26 cellular contexts compared by ENCODE assay signal in the genomic region with DNA sequence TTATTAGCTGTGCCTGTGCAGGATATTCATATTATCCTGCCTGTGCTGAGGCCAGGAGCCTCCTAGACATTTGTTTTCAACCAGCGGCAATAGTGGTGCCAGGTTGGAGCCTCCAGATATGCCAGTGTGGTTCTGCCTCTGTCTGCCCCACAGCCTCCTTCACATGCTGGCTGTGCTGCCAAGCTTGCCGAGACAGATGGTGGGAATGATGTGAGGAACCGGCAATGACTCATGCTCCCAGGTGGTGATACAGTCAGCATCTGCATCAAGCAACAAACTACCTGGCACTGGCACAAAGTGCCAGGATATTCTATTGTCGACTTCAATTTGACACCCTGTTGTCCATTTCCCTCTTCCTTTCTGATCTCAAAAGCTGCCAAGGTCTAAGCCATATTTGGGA.
A peak's percentile ranks its signal among the peaks of the same experiment; 100 is the strongest.
DNase-seq lines count a peak whose midpoint lies in the region; ATAC-seq, FAIRE-seq and TF ChIP-seq lines count a peak whose summit lies in the region.
"Had no signal": no experiment of that assay in that cellular context is flagged by ENCODE, and none has a peak within 500 bp of the region (broad histone marks: within the 10 kb centered on the region; RNA-seq: fewer than 3 reads in every experiment).

No MANE protein-coding gene starts in this region.

- H3K36me3 ChIP-seq in breast epithelium, result no peaks in the 10 kb centered on the region
- H3K36me3 ChIP-seq: left ventricle myocardium inferior, neural progenitor cell, vagina had no signal

- H3K4me1 ChIP-seq in breast epithelium (no peaks in the 10 kb centered on the region), foreskin keratinocyte (no peaks in the 10 kb centered on the region)
- H3K4me1 ChIP-seq: A549, left ventricle myocardium inferior, neural progenitor cell, vagina had no signal

- no peak overlapping the region for H3K4me3 Mint-ChIP-seq in MCF 10A (ENCODE audit: unreplicated experiment)
- no peak overlapping the region for H3K4me3 Mint-ChIP-seq in activated CD4-positive, alpha-beta T cell treated with anti-CD3 and anti-CD28 coated beads for 36 hours
- H3K4me3 Mint-ChIP-seq: CD4-positive, CD25-positive, alpha-beta regulatory T cell; immature natural killer cell; neural progenitor cell; stimulated activated naive CD8-positive, alpha-beta T cell treated with anti-CD3 and anti-CD28 coated beads, Interleukin-15, amount 100 ng/mL, for 72 hours had no signal

- peak; percentile 100 for ATAC-seq in foreskin keratinocyte
- no peak for ATAC-seq in activated CD4-positive, alpha-beta T cell treated with anti-CD3 and anti-CD28 coated beads for 36 hours
- ATAC-seq: A549; sciatic nerve; stimulated activated naive CD8-positive, alpha-beta T cell treated with anti-CD3 and anti-CD28 coated beads, Interleukin-15, amount 100 ng/mL, for 72 hours had no signal

- TF ChIP-seq CTCF in MCF 10A (IDR thresholded peaks at IDR 0.05; ENCODE audit: unreplicated experiment) (no peak), breast epithelium (IDR thresholded peaks at IDR 0.05) (no peak), RWPE1 (conservative IDR thresholded peaks at IDR 0.05; ENCODE audit: low read depth) (no peak), foreskin keratinocyte (conservative IDR thresholded peaks at IDR 0.05) (no peak)

- H3K27ac Mint-ChIP-seq in MCF 10A (ENCODE audit: low read depth, unreplicated experiment), result no peak overlapping the region
- no peak overlapping the region for H3K27ac Mint-ChIP-seq in activated CD4-positive, alpha-beta T cell treated with anti-CD3 and anti-CD28 coated beads for 36 hours
- H3K27ac Mint-ChIP-seq: CD4-positive, CD25-positive, alpha-beta regulatory T cell; immature natural killer cell; neural progenitor cell; stimulated activated naive CD8-positive, alpha-beta T cell treated with anti-CD3 and anti-CD28 coated beads, Interleukin-15, amount 100 ng/mL, for 72 hours had no signal

- FAIRE-seq in urothelium cell line (lab: Jason Lieb, UNC), result no peak
- FAIRE-seq: A549 had no signal

- CTCF ChIA-PET in MCF 10A (lab: Yijun Ruan, JAX), result interaction anchor here (1.3 to 1.6 kb wide), 2 partner anchors 9 to 530 kb away, joined by 3 to 4 read pairs; no protein-coding TSS in a partner anchor
- CTCF ChIA-PET in RWPE1 (lab: Yijun Ruan, JAX), result no interaction called here
- CTCF ChIA-PET in activated CD4-positive, alpha-beta T cell treated with anti-CD3 and anti-CD28 coated beads for 36 hours (lab: Charles Lee), result interaction anchor here (0.5 kb wide), 1 partner anchor 337 kb away, joined by 4 read pairs; no protein-coding TSS in a partner anchor

- intact Hi-C loops in MCF 10A (cut with micrococcal nuclease) (no loop called here), breast epithelium (cut with DNase I; ENCODE audit: low total_unique reads) (no loop called here)
- intact Hi-C loops in activated CD4-positive, alpha-beta T cell treated with anti-CD3 and anti-CD28 coated beads for 36 hours (cut with DNase I, micrococcal nuclease), result no loop called here

- TF ChIP-seq POLR2A in breast epithelium (IDR thresholded peaks at IDR 0.05), result no peak

- DNase-seq in MCF 10A (ENCODE audit: unreplicated experiment), result peak; percentile 83
- no peak for DNase-seq in breast epithelium (ENCODE audit: low spot score in 2 of 2)
- DNase-seq in RWPE1 (ENCODE audit: low spot score), result peak; percentile 88
- DNase-seq in foreskin keratinocyte, result peak; percentile 69 to 83
- peak; percentile 50 for DNase-seq in urothelium cell line (ENCODE audit: low spot score)
- DNase-seq in OCI-M2 (lab: John Stamatoyannopoulos, UW; ENCODE audit: unreplicated experiment), result no peak
- no peak for DNase-seq in middle frontal gyrus (ENCODE audit: extremely low spot score, low spot score)
- DNase-seq in activated CD4-positive, alpha-beta T cell treated with anti-CD3 and anti-CD28 coated beads for 36 hours, result no peak
- DNase-seq: activated CD4-positive, alpha-beta T cell treated with anti-CD3 and anti-CD28 coated beads, Interleukin-2, amount 50 U/mL, for 48 hours; activated naive CD4-positive, alpha-beta T cell treated with Interleukin-2 at 50 U/mL for 16 hours; CD4-positive, CD25-positive, alpha-beta regulatory T cell; EL; H7; immature natural killer cell; Kasumi-1; left ventricle myocardium inferior; NCI-H1417 treated with DMSO at 0.1 percent for 48 hours; NCI-H2081; SK-N-SH; stimulated activated CD4-positive, alpha-beta T cell treated with anti-CD3 and anti-CD28 coated beads, Interleukin-2, amount 100 ng/mL, for 48 hours; stimulated activated naive CD8-positive, alpha-beta T cell treated with anti-CD3 and anti-CD28 coated beads, Interleukin-15, amount 100 ng/mL, for 72 hours; T-helper 2 cell had no signal

- H3K27me3 ChIP-seq in breast epithelium, result no peaks in the 10 kb centered on the region
- H3K27me3 ChIP-seq in foreskin keratinocyte, result no peaks in the 10 kb centered on the region
- H3K27me3 ChIP-seq: neural progenitor cell, vagina had no signal

- peaks cover 8% of the 10 kb centered on the region for H3K4me1 Mint-ChIP-seq in MCF 10A (ENCODE audit: insufficient read depth, unreplicated experiment)
- no peaks in the 10 kb centered on the region for H3K4me1 Mint-ChIP-seq in activated CD4-positive, alpha-beta T cell treated with anti-CD3 and anti-CD28 coated beads for 36 hours
- H3K4me1 Mint-ChIP-seq: CD4-positive, CD25-positive, alpha-beta regulatory T cell; immature natural killer cell; neural progenitor cell; stimulated activated naive CD8-positive, alpha-beta T cell treated with anti-CD3 and anti-CD28 coated beads, Interleukin-15, amount 100 ng/mL, for 72 hours had no signal

- no peaks in the 10 kb centered on the region for H3K9me3 ChIP-seq in breast epithelium
- H3K9me3 ChIP-seq: A549, left ventricle myocardium inferior, SK-N-SH, vagina had no signal

- no TSS peak for BruUV-seq in MCF 10A (replicated peaks; lab: Mats Ljungman, UMichigan)

- H3K36me3 Mint-ChIP-seq in MCF 10A (ENCODE audit: insufficient read depth, unreplicated experiment), result no peaks in the 10 kb centered on the region
- H3K36me3 Mint-ChIP-seq in activated CD4-positive, alpha-beta T cell treated with anti-CD3 and anti-CD28 coated beads for 36 hours (ENCODE audit: low read depth), result no peaks in the 10 kb centered on the region
- H3K36me3 Mint-ChIP-seq: CD4-positive, CD25-positive, alpha-beta regulatory T cell; immature natural killer cell; neural progenitor cell had no signal

- POLR2A ChIA-PET in MCF 10A (lab: Yijun Ruan, JAX), result interaction anchor here (0.6 kb wide), 1 partner anchor 33 kb away, joined by 3 read pairs; no protein-coding TSS in a partner anchor
- POLR2A ChIA-PET in RWPE1 (lab: Yijun Ruan, JAX; ENCODE audit: low non-redundant PET), result no interaction called here
- POLR2A ChIA-PET in activated CD4-positive, alpha-beta T cell treated with anti-CD3 and anti-CD28 coated beads for 36 hours (lab: Charles Lee), result no interaction called here

- no peak overlapping the region for H3K4me3 ChIP-seq in breast epithelium
- H3K4me3 ChIP-seq: A549, left ventricle myocardium inferior, neural progenitor cell, vagina had no signal

- no peaks in the 10 kb centered on the region for H3K27me3 Mint-ChIP-seq in MCF 10A (ENCODE audit: insufficient read depth, unreplicated experiment)
- H3K27me3 Mint-ChIP-seq in activated CD4-positive, alpha-beta T cell treated with anti-CD3 and anti-CD28 coated beads for 36 hours, result peaks cover 3% of the 10 kb centered on the region
- H3K27me3 Mint-ChIP-seq: CD4-positive, CD25-positive, alpha-beta regulatory T cell had no signal

- no peak overlapping the region for H3K27ac ChIP-seq in breast epithelium
- no peak overlapping the region; the same call in 1 of the 2 replicates for H3K27ac ChIP-seq in RWPE1
- no peak overlapping the region for H3K27ac ChIP-seq in foreskin keratinocyte
- H3K27ac ChIP-seq: A549, left ventricle myocardium inferior, neural progenitor cell, vagina had no signal

- H3K9me3 Mint-ChIP-seq in MCF 10A (ENCODE audit: unreplicated experiment), result no peaks in the 10 kb centered on the region
- H3K9me3 Mint-ChIP-seq in activated CD4-positive, alpha-beta T cell treated with anti-CD3 and anti-CD28 coated beads for 36 hours (ENCODE audit: low read depth), result no peaks in the 10 kb centered on the region
- H3K9me3 Mint-ChIP-seq: neural progenitor cell; stimulated activated naive CD8-positive, alpha-beta T cell treated with anti-CD3 and anti-CD28 coated beads, Interleukin-15, amount 100 ng/mL, for 72 hours had no signal

Comparison
In these comparisons a context has a peak if more than half of its experiments do, and no peak if none do; other contexts are left out.
1. DNase-seq: peak in MCF 10A (single experiment), RWPE1 (single experiment), foreskin keratinocyte (2 of 2) and urothelium cell line (single experiment); none in breast epithelium (0 of 2), OCI-M2 (single experiment), middle frontal gyrus (single experiment) and activated CD4-positive, alpha-beta T cell treated with anti-CD3 and anti-CD28 coated beads for 36 hours (single experiment).